1 cellular context compared by ENCODE assay signal in genomic region chr13:112885782-112886268, GRCh38.
TF ChIP-seq lines count a peak whose summit lies in the region.

No MANE protein-coding gene starts in this region.

TF ChIP-seq in HepG2, 621 proteins besides CTCF, POLR2A, EP300 and RAD21 (continued from another document):
- TF ChIP-seq PATZ1 (CRISPR knock-in tag; IDR thresholded peaks at IDR 0.05): 0 out of 2 replicates have a peak, but pooled peaks have one; percentile 15
- TF ChIP-seq CCAR2 (optimal IDR thresholded peaks at IDR 0.05; ENCODE audit: low read depth, low read length): peak; percentile 92
- no peak for TF ChIP-seq ZNF616 (CRISPR knock-in tag; IDR thresholded peaks at IDR 0.05; ENCODE audit: low read depth)
- no peak for TF ChIP-seq E2F5 (CRISPR knock-in tag; conservative IDR thresholded peaks at IDR 0.05)
- no peak for TF ChIP-seq PAWR (CRISPR knock-in tag; IDR thresholded peaks at IDR 0.05; ENCODE audit: borderline replicate concordance)
- TF ChIP-seq ZBTB42 (CRISPR knock-in tag; IDR thresholded peaks at IDR 0.05): 0 out of 2 replicates have a peak, but pooled peaks have one; percentile 57
- 0 out of 2 replicates have a peak, but pooled peaks have one; percentile 61 for TF ChIP-seq AHR (CRISPR knock-in tag; IDR thresholded peaks at IDR 0.05)
- TF ChIP-seq RXRB (CRISPR knock-in tag; IDR thresholded peaks at IDR 0.05; ENCODE audit: borderline replicate concordance): peak; percentile 19; the same call in 1 of the 2 replicates
- no peak for TF ChIP-seq SATB2 (CRISPR knock-in tag; IDR thresholded peaks at IDR 0.05)
- no peak for TF ChIP-seq HNRNPH1 (optimal IDR thresholded peaks at IDR 0.05; ENCODE audit: low read depth, low read length)
- no peak for TF ChIP-seq CHD4 (IDR thresholded peaks at IDR 0.05; ENCODE audit: borderline replicate concordance, low read length)
- peak; percentile 34; the same call in 1 of the 2 replicates for TF ChIP-seq ARID4A (CRISPR knock-in tag; IDR thresholded peaks at IDR 0.05; ENCODE audit: borderline replicate concordance)
- TF ChIP-seq HOXA5 (CRISPR knock-in tag; IDR thresholded peaks at IDR 0.05): no peak
- no peak for TF ChIP-seq BRCA1 (CRISPR knock-in tag; IDR thresholded peaks at IDR 0.05)
- no peak for TF ChIP-seq BRD4 (CRISPR knock-in tag; IDR thresholded peaks at IDR 0.05)
- no peak for TF ChIP-seq ZNF432 (CRISPR knock-in tag; IDR thresholded peaks at IDR 0.05; ENCODE audit: borderline replicate concordance)
- peak; percentile 77 for TF ChIP-seq ZFY (CRISPR knock-in tag; IDR thresholded peaks at IDR 0.05)
- TF ChIP-seq ZNF274 (CRISPR knock-in tag; IDR thresholded peaks at IDR 0.05): peak; percentile 68; the same call in 1 of the 2 replicates
- peak; percentile 79; the same call in 1 of the 2 replicates for TF ChIP-seq ZNF605 (CRISPR knock-in tag; IDR thresholded peaks at IDR 0.05)
- TF ChIP-seq UBTF (CRISPR knock-in tag; IDR thresholded peaks at IDR 0.05): peak; percentile 77
- no peak for TF ChIP-seq GLMP (CRISPR knock-in tag; IDR thresholded peaks at IDR 0.05; ENCODE audit: borderline replicate concordance)
- TF ChIP-seq ETV5 (CRISPR knock-in tag; IDR thresholded peaks at IDR 0.05; ENCODE audit: borderline replicate concordance): peak; percentile 41; the same call in 1 of the 2 replicates
- TF ChIP-seq DR1 (CRISPR knock-in tag; IDR thresholded peaks at IDR 0.05): 0 out of 2 replicates have a peak, but pooled peaks have one; percentile 17
- peak; percentile 85 for TF ChIP-seq MAX (IDR thresholded peaks at IDR 0.05)
